ENCODE assay signal across 1 cellular context in genomic region chr2:169828141-169828811, GRCh38.
TF ChIP-seq lines count a peak whose summit lies in the region.

No MANE protein-coding gene starts in this region.

TF ChIP-seq in K562, 482 proteins besides CTCF, POLR2A, EP300 and RAD21 (continued from another document and continues in another):
- TF ChIP-seq PHF8 (IDR thresholded peaks at IDR 0.05; ENCODE audit: borderline replicate concordance, low read length) (no peak), SUPT5H (IDR thresholded peaks at IDR 0.05) (peak; percentile 55; the same call in 1 of the 2 replicates), GABPB2 (CRISPR knock-in tag; conservative IDR thresholded peaks at IDR 0.05) (no peak), BRF1 (IDR thresholded peaks at IDR 0.05; ENCODE audit: borderline replicate concordance, extremely low read depth, insufficient read length) (no peak), ZKSCAN3 (CRISPR knock-in tag; IDR thresholded peaks at IDR 0.05) (no peak), HDAC2 (IDR thresholded peaks at IDR 0.05) (peak; percentile 93), MBD1 (CRISPR knock-in tag; IDR thresholded peaks at IDR 0.05) (no peak), TCF7 (IDR thresholded peaks at IDR 0.05; ENCODE audit: borderline replicate concordance) (no peak), FUS (optimal IDR thresholded peaks at IDR 0.05; ENCODE audit: low read depth, low read length) (no peak), ZNF41 (CRISPR knock-in tag; conservative IDR thresholded peaks at IDR 0.05) (no peak), ELF2 (CRISPR knock-in tag; IDR thresholded peaks at IDR 0.05) (no peak), NR2C2 (CRISPR knock-in tag; IDR thresholded peaks at IDR 0.05) (no peak), NR2C2 (tag; IDR thresholded peaks at IDR 0.05) (no peak), CHAMP1 (IDR thresholded peaks at IDR 0.05) (no peak), MLLT1 (IDR thresholded peaks at IDR 0.05) (peak; percentile 68 to 84; a peak in 2 of 4 replicates), CEBPB (tag; IDR thresholded peaks at IDR 0.05) (no peak), NCOA1 (IDR thresholded peaks at IDR 0.05; ENCODE audit: low read depth) (no peak), SMARCE1 (IDR thresholded peaks at IDR 0.05) (peak; percentile 61; the same call in 1 of the 2 replicates), HNRNPUL1 (IDR thresholded peaks at IDR 0.05; ENCODE audit: low read length) (no peak; the same call in 1 of the 2 replicates), ZNF717 (CRISPR knock-in tag; IDR thresholded peaks at IDR 0.05) (no peak), ZBTB34 (CRISPR knock-in tag; IDR thresholded peaks at IDR 0.05) (no peak), POLR3A (IDR thresholded peaks at IDR 0.05; ENCODE audit: borderline replicate concordance, extremely low read depth, insufficient read depth, insufficient read length) (no peak), SMAD3 (CRISPR knock-in tag; conservative IDR thresholded peaks at IDR 0.05) (no peak), ELK1 (CRISPR knock-in tag; IDR thresholded peaks at IDR 0.05) (no peak), COPS2 (conservative IDR thresholded peaks at IDR 0.05) (no peak), GATAD2B (IDR thresholded peaks at IDR 0.05; ENCODE audit: borderline replicate concordance) (no peak), ZNF395 (CRISPR knock-in tag; IDR thresholded peaks at IDR 0.05) (no peak), RBM34 (IDR thresholded peaks at IDR 0.05; ENCODE audit: borderline replicate concordance, insufficient read depth, low read length) (no peak), FIP1L1 (IDR thresholded peaks at IDR 0.05; ENCODE audit: low read depth, low read length, poor library complexity, severe bottlenecking) (no peak), NR4A1 (CRISPR knock-in tag; IDR thresholded peaks at IDR 0.05) (no peak), NR4A1 (tag; IDR thresholded peaks at IDR 0.05) (no peak), ZBTB40 (IDR thresholded peaks at IDR 0.05) (no peak; the same call in 1 of the 2 replicates), ZBTB40 (CRISPR knock-in tag; IDR thresholded peaks at IDR 0.05) (no peak), ZNF347 (CRISPR knock-in tag; IDR thresholded peaks at IDR 0.05; ENCODE audit: low read depth) (no peak), ZBTB1 (CRISPR knock-in tag; IDR thresholded peaks at IDR 0.05; ENCODE audit: borderline replicate concordance, low read depth) (no peak), ZNF316 (IDR thresholded peaks at IDR 0.05) (no peak), BMI1 (IDR thresholded peaks at IDR 0.05; ENCODE audit: low read length) (no peak), ZNF408 (CRISPR knock-in tag; IDR thresholded peaks at IDR 0.05; ENCODE audit: low read depth) (no peak), MTA2 (IDR thresholded peaks at IDR 0.05; ENCODE audit: low read depth) (peak; percentile 25; the same call in 1 of the 2 replicates), SAFB2 (IDR thresholded peaks at IDR 0.05; ENCODE audit: borderline replicate concordance, low read depth, low read length, severe bottlenecking) (no peak), DDX20 (tag; IDR thresholded peaks at IDR 0.05; ENCODE audit: low read depth) (no peak), PML (IDR thresholded peaks at IDR 0.05; ENCODE audit: low read length) (no peak), LARP7 (IDR thresholded peaks at IDR 0.05) (peak; percentile 58; the same call in 1 of the 2 replicates), STAG1 (CRISPR knock-in tag; IDR thresholded peaks at IDR 0.05; ENCODE audit: borderline replicate concordance) (no peak), BRD4 (IDR thresholded peaks at IDR 0.05) (no peak; the same call in 1 of the 2 replicates), HDGF (IDR thresholded peaks at IDR 0.05) (no peak; the same call in 1 of the 2 replicates), KHSRP (IDR thresholded peaks at IDR 0.05) (no peak), HMBOX1 (IDR thresholded peaks at IDR 0.05) (no peak; the same call in 1 of the 2 replicates), CHCHD3 (CRISPR knock-in tag; IDR thresholded peaks at IDR 0.05) (no peak), ZNF143 (CRISPR knock-in tag; IDR thresholded peaks at IDR 0.05) (no peak)
